1 cellular context compared by ENCODE assay signal in the genomic region with DNA sequence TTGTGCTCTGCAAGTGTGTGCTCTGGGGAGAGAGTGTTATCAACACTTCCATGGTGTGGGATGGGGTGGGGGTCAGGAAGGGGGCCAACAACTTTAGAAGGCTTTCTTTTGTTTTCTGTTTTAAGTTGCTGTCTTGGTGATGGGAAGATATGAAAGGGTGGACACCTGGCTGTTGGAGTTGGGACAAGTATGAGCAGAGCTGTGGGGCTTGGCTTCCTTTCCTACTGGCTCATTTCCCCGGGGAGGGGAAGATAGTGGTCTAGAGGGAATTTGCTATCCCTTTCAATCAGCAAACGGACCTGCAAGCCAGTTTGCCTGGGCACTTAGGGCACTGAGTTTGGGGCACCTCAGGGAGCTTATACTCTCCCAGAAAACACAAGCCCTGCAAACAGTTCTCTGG.
TF ChIP-seq lines count a peak whose summit lies in the region.

No MANE protein-coding gene starts in this region.

TF ChIP-seq in HepG2, 621 proteins besides CTCF, POLR2A, EP300 and RAD21:
- TF ChIP-seq, protein P1, sequence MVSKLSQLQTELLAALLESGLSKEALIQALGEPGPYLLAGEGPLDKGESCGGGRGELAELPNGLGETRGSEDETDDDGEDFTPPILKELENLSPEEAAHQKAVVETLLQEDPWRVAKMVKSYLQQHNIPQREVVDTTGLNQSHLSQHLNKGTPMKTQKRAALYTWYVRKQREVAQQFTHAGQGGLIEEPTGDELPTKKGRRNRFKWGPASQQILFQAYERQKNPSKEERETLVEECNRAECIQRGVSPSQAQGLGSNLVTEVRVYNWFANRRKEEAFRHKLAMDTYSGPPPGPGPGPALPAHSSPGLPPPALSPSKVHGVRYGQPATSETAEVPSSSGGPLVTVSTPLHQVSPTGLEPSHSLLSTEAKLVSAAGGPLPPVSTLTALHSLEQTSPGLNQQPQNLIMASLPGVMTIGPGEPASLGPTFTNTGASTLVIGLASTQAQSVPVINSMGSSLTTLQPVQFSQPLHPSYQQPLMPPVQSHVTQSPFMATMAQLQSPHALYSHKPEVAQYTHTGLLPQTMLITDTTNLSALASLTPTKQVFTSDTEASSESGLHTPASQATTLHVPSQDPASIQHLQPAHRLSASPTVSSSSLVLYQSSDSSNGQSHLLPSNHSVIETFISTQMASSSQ (IDR thresholded peaks at IDR 0.05; ENCODE audit: low read depth) = no peak
- TF ChIP-seq, protein P1 (CRISPR knock-in tag; IDR thresholded peaks at IDR 0.05; ENCODE audit: borderline replicate concordance) = no peak
- TF ChIP-seq ZFY (CRISPR knock-in tag; IDR thresholded peaks at IDR 0.05) = no peak
- TF ChIP-seq, protein P2, sequence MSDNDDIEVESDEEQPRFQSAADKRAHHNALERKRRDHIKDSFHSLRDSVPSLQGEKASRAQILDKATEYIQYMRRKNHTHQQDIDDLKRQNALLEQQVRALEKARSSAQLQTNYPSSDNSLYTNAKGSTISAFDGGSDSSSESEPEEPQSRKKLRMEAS (IDR thresholded peaks at IDR 0.05) = 0 out of 2 replicates have a peak, but pooled peaks have one; percentile 3
TF ChIP-seq in HepG2: peak in this region for 1.
